ENCODE assay signal across 21 cellular contexts in genomic region chr6:151998784-151999183, GRCh38.
A peak's percentile ranks its signal among the peaks of the same experiment; 100 is the strongest.
DNase-seq lines count a peak whose midpoint lies in the region; ATAC-seq, FAIRE-seq and TF ChIP-seq lines count a peak whose summit lies in the region.
"Had no signal": no experiment of that assay in that cellular context is flagged by ENCODE, and none has a peak within 500 bp of the region (broad histone marks: within the 10 kb centered on the region; RNA-seq: fewer than 3 reads in every experiment).

No MANE protein-coding gene starts in this region.

- H3K9me3 ChIP-seq in breast epithelium: no peaks in the 10 kb centered on the region
- no peaks in the 10 kb centered on the region for H3K9me3 ChIP-seq in astrocyte (ENCODE audit: insufficient read depth, low read depth, low read length)
- no peaks in the 10 kb centered on the region for H3K9me3 ChIP-seq in aorta (ENCODE audit: control insufficient read depth, low read length)
- H3K9me3 ChIP-seq: MG63, Peyer's patch had no signal

- FAIRE-seq in astrocyte (lab: Jason Lieb, UNC) (no peak), HTR-8/SVneo (lab: Jason Lieb, UNC) (no peak)
- FAIRE-seq: GM12891, GM19239 had no signal

- no peak for TF ChIP-seq CTCF in breast epithelium (IDR thresholded peaks at IDR 0.05)
- TF ChIP-seq CTCF in MCF 10A (IDR thresholded peaks at IDR 0.05; ENCODE audit: unreplicated experiment): no peak
- no peak for TF ChIP-seq CTCF in astrocyte (IDR thresholded peaks at IDR 0.05; ENCODE audit: insufficient read depth, low read depth, low read length)

- H3K4me3 Mint-ChIP-seq in MCF 10A (ENCODE audit: unreplicated experiment) (no peak overlapping the region), astrocyte (ENCODE audit: unreplicated experiment) (no peak overlapping the region)

- no peaks in the 10 kb centered on the region for H3K9me3 Mint-ChIP-seq in MCF 10A (ENCODE audit: unreplicated experiment)
- H3K9me3 Mint-ChIP-seq in astrocyte (ENCODE audit: unreplicated experiment): no peaks in the 10 kb centered on the region

- peak; percentile 38 for ATAC-seq in aorta (ENCODE audit: low FRiP score)
- ATAC-seq: HCT116 had no signal

- DNase-seq in breast epithelium (ENCODE audit: low spot score in 2 of 2): no peak
- no peak for DNase-seq in MCF 10A (ENCODE audit: unreplicated experiment)
- peak; percentile 8 for DNase-seq in astrocyte (ENCODE audit: low read depth)
- peak; percentile 1 for DNase-seq in kidney tubule cell (ENCODE audit: low spot score)
- no peak for DNase-seq in aorta
- DNase-seq in HTR-8/SVneo (ENCODE audit: insufficient read length, low spot score): no peak
- DNase-seq in activated effector memory CD4-positive, alpha-beta T cell treated with Interleukin-2 at 50 U/mL for 16 hours: no peak
- DNase-seq in DMS 273 (lab: John Stamatoyannopoulos, UW; ENCODE audit: unreplicated experiment): no peak
- DNase-seq: COR-L47, KBM-7, MG63, NCI-H1105, NCI-H1694 treated with DMSO at 0.1 percent for 48 hours, Peyer's patch, SIG-M5 had no signal

- H3K36me3 ChIP-seq in breast epithelium (no peaks in the 10 kb centered on the region), astrocyte (ENCODE audit: insufficient read depth, low read length) (no peaks in the 10 kb centered on the region), aorta (ENCODE audit: control insufficient read depth in 1 of 2, insufficient read depth in 2 of 2, low read length in 1 of 2) (no peaks in the 10 kb centered on the region)
- H3K36me3 ChIP-seq: MG63, Peyer's patch had no signal

- H3K4me3 ChIP-seq in breast epithelium (no peak overlapping the region), astrocyte (ENCODE audit: insufficient read depth, low read depth, low read length) (no peak overlapping the region), aorta (ENCODE audit: low read length in 2 of 2) (no peak overlapping the region)
- H3K4me3 ChIP-seq: MG63, Peyer's patch had no signal

- BruUV-seq in MCF 10A (replicated peaks; lab: Mats Ljungman, UMichigan): no TSS peak

- H3K27ac ChIP-seq in breast epithelium (peak overlapping the region; percentile 14 to 32), astrocyte (ENCODE audit: low read depth, low read length) (no peak overlapping the region), aorta (ENCODE audit: low read depth in 1 of 2, low read length in 2 of 2) (no peak overlapping the region)
- H3K27ac ChIP-seq: 22Rv1, C4-2B, HL-60, Peyer's patch had no signal

- H3K36me3 Mint-ChIP-seq in MCF 10A (ENCODE audit: insufficient read depth, unreplicated experiment) (no peaks in the 10 kb centered on the region), astrocyte (ENCODE audit: low read depth, unreplicated experiment) (no peaks in the 10 kb centered on the region)

- no peaks in the 10 kb centered on the region for H3K27me3 Mint-ChIP-seq in MCF 10A (ENCODE audit: insufficient read depth, unreplicated experiment)
- peaks cover 14% of the 10 kb centered on the region for H3K27me3 Mint-ChIP-seq in astrocyte (ENCODE audit: low read depth, unreplicated experiment)

- H3K79me2 ChIP-seq in astrocyte (ENCODE audit: insufficient read depth, low read length): no peaks in the 10 kb centered on the region

- H3K27me3 ChIP-seq in breast epithelium (no peaks in the 10 kb centered on the region), astrocyte (ENCODE audit: insufficient read depth, low read length) (no peaks in the 10 kb centered on the region), aorta (ENCODE audit: control insufficient read depth in 1 of 2, insufficient read depth in 2 of 2, low read length in 1 of 2) (no peaks in the 10 kb centered on the region)
- H3K27me3 ChIP-seq: MG63, Peyer's patch had no signal

- no peaks in the 10 kb centered on the region for H3K4me1 ChIP-seq in breast epithelium
- H3K4me1 ChIP-seq in astrocyte (ENCODE audit: insufficient read depth, low read length): no peaks in the 10 kb centered on the region
- no peaks in the 10 kb centered on the region for H3K4me1 ChIP-seq in aorta (ENCODE audit: control insufficient read depth in 1 of 2, insufficient read depth in 2 of 2, low read length in 2 of 2)
- H3K4me1 ChIP-seq: Peyer's patch had no signal

- H2AFZ ChIP-seq in astrocyte (ENCODE audit: low read depth, low read length): no peak overlapping the region

- peaks cover 10% of the 10 kb centered on the region for H3K4me1 Mint-ChIP-seq in MCF 10A (ENCODE audit: insufficient read depth, unreplicated experiment)
- peaks cover 2% of the 10 kb centered on the region for H3K4me1 Mint-ChIP-seq in astrocyte (ENCODE audit: low read depth, unreplicated experiment)

- CTCF ChIA-PET in MCF 10A (lab: Yijun Ruan, JAX): interaction anchor here (0.6 kb wide), 1 partner anchor 303 kb away, joined by 4 read pairs; no protein-coding TSS in a partner anchor

- no peak overlapping the region for H3K9ac ChIP-seq in astrocyte (ENCODE audit: low read length)

- intact Hi-C loops in breast epithelium (cut with DNase I; ENCODE audit: low total_unique reads): no loop called here
- intact Hi-C loops in MCF 10A (cut with micrococcal nuclease): no loop called here
- intact Hi-C loops in aorta (cut with DNase I): no loop called here

- H4K20me1 ChIP-seq in astrocyte (ENCODE audit: insufficient read depth, low read length): no peaks in the 10 kb centered on the region

- no peak overlapping the region for H3K27ac Mint-ChIP-seq in MCF 10A (ENCODE audit: low read depth, unreplicated experiment)
- H3K27ac Mint-ChIP-seq in astrocyte (ENCODE audit: unreplicated experiment): no peak overlapping the region

- POLR2A ChIA-PET in MCF 10A (lab: Yijun Ruan, JAX): interaction anchor here (0.8 kb wide), 1 partner anchor 17 kb away, joined by 4 read pairs; no protein-coding TSS in a partner anchor

- no peak for TF ChIP-seq POLR2A in breast epithelium (IDR thresholded peaks at IDR 0.05)

- 86 to 89% methylated on average over 1 of the region's 1 CpG for WGBS in aorta, 2 donors

- H3K4me2 ChIP-seq in astrocyte (ENCODE audit: low read length): no peak overlapping the region

Comparison
In these comparisons a context has a peak if more than half of its experiments do, and no peak if none do; other contexts are left out.
1. DNase-seq: peak in astrocyte (single experiment) and kidney tubule cell (single experiment); none in breast epithelium (0 of 2), MCF 10A (single experiment), aorta (0 of 2), HTR-8/SVneo (single experiment), activated effector memory CD4-positive, alpha-beta T cell treated with Interleukin-2 at 50 U/mL for 16 hours (single experiment) and DMS 273 (single experiment).
2. H3K27ac ChIP-seq: peak in breast epithelium (2 of 2); none in astrocyte (single experiment) and aorta (0 of 2).